In the genomic region with DNA sequence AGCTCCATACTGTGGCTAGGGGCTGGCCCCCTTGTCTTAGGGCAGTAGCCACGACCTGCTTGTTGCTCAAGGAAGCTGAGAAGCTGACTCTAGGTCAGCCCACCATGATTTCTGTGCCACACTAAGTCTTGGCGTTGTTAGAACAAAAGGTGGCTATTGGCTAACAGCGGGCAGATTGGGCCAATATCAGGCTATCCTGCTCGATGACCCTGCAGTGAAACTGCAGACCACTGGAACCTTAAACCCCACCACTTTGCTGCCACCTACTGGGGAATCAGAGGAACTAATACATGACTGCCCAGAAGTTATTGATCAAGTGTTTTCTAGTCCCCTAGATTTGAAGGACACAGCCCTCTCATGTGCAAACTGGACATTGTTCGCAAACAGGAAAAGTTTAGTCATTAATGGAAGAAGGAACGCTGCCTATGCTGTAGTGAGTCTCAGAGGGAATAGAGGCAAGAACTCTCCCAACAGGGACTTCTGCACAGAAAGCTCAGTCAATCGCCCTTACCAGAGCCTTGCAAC, we compare ENCODE assay signal across 8 cellular contexts. TPM values are rescaled to one million over a fixed set of nuclear protein-coding genes. Genes with fewer than 3 reads are reported as not detected.
DNase-seq lines count a peak whose midpoint lies in the region; ATAC-seq and TF ChIP-seq lines count a peak whose summit lies in the region.

No MANE protein-coding gene starts in this region.

- DNase-seq in DMS114 treated with DMSO at 0.1 percent for 48 hours (lab: John Stamatoyannopoulos, UW; ENCODE audit: unreplicated experiment), result peak; percentile 9
- peak; percentile 59 for DNase-seq in OCI-M1 (lab: John Stamatoyannopoulos, UW)
- DNase-seq in activated T-cell treated with anti-CD3 and anti-CD28 coated beads, Interleukin-2, amount 50 U/mL, for 72 hours, result peak; percentile 46 to 49
- DNase-seq in glomerular visceral epithelial cell (ENCODE audit: extremely low spot score), result peak; percentile 49
- no peak for DNase-seq in retinal pigment epithelial cell (ENCODE audit: low read depth)
- no peak for DNase-seq in cortex of kidney (lab: John Stamatoyannopoulos, UW)

- H3K4me3 Mint-ChIP-seq in activated T-cell treated with anti-CD3 and anti-CD28 coated beads, Interleukin-2, amount 50 U/mL, for 72 hours, result no peak overlapping the region

- H3K9me3 Mint-ChIP-seq in activated T-cell treated with anti-CD3 and anti-CD28 coated beads, Interleukin-2, amount 50 U/mL, for 72 hours, result no peaks in the 10 kb centered on the region

- no peak overlapping the region for H3K27ac Mint-ChIP-seq in activated T-cell treated with anti-CD3 and anti-CD28 coated beads, Interleukin-2, amount 50 U/mL, for 72 hours

- no peaks in the 10 kb centered on the region for H3K27me3 Mint-ChIP-seq in activated T-cell treated with anti-CD3 and anti-CD28 coated beads, Interleukin-2, amount 50 U/mL, for 72 hours (ENCODE audit: low read depth)

- peak; percentile 58 for ATAC-seq in GM19397 (IDR thresholded peaks at IDR 0.05; ENCODE audit: unreplicated experiment)
- peak; percentile 78 for ATAC-seq in HG03354 (IDR thresholded peaks at IDR 0.05; ENCODE audit: poor library complexity, severe bottlenecking, unreplicated experiment)
- ATAC-seq in activated T-cell treated with anti-CD3 and anti-CD28 coated beads, Interleukin-2, amount 50 U/mL, for 72 hours (replicated peaks in 1 of 2), result peak; percentile 44 to 71

- no peak overlapping the region for H3K4me3 ChIP-seq in retinal pigment epithelial cell (ENCODE audit: low read length)

- H3K36me3 Mint-ChIP-seq in activated T-cell treated with anti-CD3 and anti-CD28 coated beads, Interleukin-2, amount 50 U/mL, for 72 hours (ENCODE audit: insufficient read depth in 2 of 2), result no peaks in the 10 kb centered on the region

- peak; percentile 85 for TF ChIP-seq CTCF in retinal pigment epithelial cell (conservative IDR thresholded peaks at IDR 0.05; ENCODE audit: low read depth, low read length)

- no peaks in the 10 kb centered on the region for H3K4me1 Mint-ChIP-seq in activated T-cell treated with anti-CD3 and anti-CD28 coated beads, Interleukin-2, amount 50 U/mL, for 72 hours (ENCODE audit: low read depth)

RNA-seq across cellular contexts. Expression of a gene that starts 17.0 kb away (rescaled TPM):
- total RNA-seq in activated T-cell treated with anti-CD3 and anti-CD28 coated beads, Interleukin-2, amount 50 U/mL, for 72 hours, result 10 to 100 TPM; 31.6 to 33.2 TPM

Comparison
In these comparisons a context has a peak if more than half of its experiments do, and no peak if none do; other contexts are left out.
1. DNase-seq: peak in DMS114 treated with DMSO at 0.1 percent for 48 hours (single experiment), OCI-M1 (single experiment), activated T-cell treated with anti-CD3 and anti-CD28 coated beads, Interleukin-2, amount 50 U/mL, for 72 hours (2 of 2) and glomerular visceral epithelial cell (single experiment); none in retinal pigment epithelial cell (single experiment) and cortex of kidney (single experiment).
2. Peak in every context shown above with its lines, with median percentiles within 50 percentile points of each other: ATAC-seq.